1 cellular context compared by ENCODE assay signal in genomic region chr4:94452476-94453300, GRCh38.
A peak's percentile ranks its signal among the peaks of the same experiment; 100 is the strongest.
TF ChIP-seq lines count a peak whose summit lies in the region.

No MANE protein-coding gene starts in this region.

TF ChIP-seq in K562, 482 proteins besides CTCF, POLR2A, EP300 and RAD21 (continued from another document):
- TF ChIP-seq ARID4B (CRISPR knock-in tag; IDR thresholded peaks at IDR 0.05), result no peak
- TF ChIP-seq CXXC5 (CRISPR knock-in tag; IDR thresholded peaks at IDR 0.05), result peak; percentile 69
- TF ChIP-seq SP1 (CRISPR knock-in tag; IDR thresholded peaks at IDR 0.05), result peak; percentile 35; the same call in 1 of the 2 replicates
- TF ChIP-seq PML (IDR thresholded peaks at IDR 0.05; ENCODE audit: low read length), result peak; percentile 24; the same call in 1 of the 2 replicates
- 0 out of 2 replicates have a peak, but pooled peaks have one; percentile 20 for TF ChIP-seq HMBOX1 (IDR thresholded peaks at IDR 0.05)
